1 cellular context compared by ENCODE assay signal in the genomic region with DNA sequence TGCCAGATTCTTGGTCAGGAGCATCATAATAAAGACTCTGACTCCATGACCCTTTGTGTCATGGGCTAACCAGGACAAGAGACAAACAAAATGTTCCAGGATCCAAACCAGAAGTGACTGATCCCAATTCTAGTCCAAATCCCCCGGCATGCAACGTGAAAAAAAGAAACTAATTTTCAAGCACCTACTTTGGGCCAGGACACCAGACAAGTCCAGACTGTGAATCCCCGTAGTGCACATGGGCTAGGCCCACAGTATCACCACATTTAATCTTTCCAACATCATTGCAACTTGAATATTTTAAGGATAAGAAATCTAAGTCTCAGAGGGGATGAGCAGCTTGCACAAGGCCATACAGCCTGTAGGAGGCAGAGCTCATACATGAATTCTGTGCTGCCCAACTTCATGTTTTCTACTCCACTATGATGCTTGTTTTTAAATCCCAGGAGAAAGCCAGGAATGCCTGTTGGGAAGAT.
TF ChIP-seq lines count a peak whose summit lies in the region.

No MANE protein-coding gene starts in this region.

TF ChIP-seq in HepG2, 621 proteins besides CTCF, POLR2A, EP300 and RAD21 (continued from another document):
- TF ChIP-seq, protein P1, sequence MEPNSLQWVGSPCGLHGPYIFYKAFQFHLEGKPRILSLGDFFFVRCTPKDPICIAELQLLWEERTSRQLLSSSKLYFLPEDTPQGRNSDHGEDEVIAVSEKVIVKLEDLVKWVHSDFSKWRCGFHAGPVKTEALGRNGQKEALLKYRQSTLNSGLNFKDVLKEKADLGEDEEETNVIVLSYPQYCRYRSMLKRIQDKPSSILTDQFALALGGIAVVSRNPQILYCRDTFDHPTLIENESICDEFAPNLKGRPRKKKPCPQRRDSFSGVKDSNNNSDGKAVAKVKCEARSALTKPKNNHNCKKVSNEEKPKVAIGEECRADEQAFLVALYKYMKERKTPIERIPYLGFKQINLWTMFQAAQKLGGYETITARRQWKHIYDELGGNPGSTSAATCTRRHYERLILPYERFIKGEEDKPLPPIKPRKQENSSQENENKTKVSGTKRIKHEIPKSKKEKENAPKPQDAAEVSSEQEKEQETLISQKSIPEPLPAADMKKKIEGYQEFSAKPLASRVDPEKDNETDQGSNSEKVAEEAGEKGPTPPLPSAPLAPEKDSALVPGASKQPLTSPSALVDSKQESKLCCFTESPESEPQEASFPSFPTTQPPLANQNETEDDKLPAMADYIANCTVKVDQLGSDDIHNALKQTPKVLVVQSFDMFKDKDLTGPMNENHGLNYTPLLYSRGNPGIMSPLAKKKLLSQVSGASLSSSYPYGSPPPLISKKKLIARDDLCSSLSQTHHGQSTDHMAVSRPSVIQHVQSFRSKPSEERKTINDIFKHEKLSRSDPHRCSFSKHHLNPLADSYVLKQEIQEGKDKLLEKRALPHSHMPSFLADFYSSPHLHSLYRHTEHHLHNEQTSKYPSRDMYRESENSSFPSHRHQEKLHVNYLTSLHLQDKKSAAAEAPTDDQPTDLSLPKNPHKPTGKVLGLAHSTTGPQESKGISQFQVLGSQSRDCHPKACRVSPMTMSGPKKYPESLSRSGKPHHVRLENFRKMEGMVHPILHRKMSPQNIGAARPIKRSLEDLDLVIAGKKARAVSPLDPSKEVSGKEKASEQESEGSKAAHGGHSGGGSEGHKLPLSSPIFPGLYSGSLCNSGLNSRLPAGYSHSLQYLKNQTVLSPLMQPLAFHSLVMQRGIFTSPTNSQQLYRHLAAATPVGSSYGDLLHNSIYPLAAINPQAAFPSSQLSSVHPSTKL (CRISPR knock-in tag; IDR thresholded peaks at IDR 0.05) = no peak
- TF ChIP-seq ZNF512 (CRISPR knock-in tag; IDR thresholded peaks at IDR 0.05) = no peak
